In the genomic region with DNA sequence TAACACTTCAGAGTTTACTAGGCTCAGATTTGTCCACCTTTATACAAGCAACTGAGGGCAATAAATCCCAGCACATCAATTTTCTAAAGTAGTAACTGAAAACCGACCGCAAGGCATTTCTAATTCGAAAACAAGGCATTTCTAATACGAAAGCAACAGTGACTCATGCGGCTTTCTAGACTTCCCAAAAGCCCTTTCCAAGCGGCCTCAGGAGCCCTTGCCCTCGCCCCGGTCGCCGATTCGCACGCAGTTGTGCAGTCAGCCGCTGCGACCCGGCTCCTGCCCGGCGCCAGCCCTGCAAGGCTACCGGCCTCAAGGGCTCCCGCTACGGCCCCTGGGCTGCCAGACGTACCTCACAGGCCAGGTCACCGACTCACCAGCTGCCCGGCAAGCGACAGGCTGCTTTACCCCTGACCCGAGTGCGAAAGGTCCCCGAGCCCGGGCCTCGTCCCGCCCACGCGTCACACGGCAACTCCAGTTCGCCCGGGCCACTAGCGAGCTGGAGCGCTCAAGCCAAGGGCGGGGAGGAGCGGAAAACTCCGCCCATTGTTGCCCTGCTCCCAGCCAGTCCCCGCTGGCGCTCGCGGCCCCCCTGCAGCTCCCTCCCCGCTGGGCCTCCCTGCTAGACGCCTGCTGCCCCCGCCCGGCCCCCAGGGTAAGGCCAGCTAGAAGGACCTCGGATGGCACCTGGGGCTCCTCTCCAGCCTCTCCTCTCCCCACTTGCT, we compare ENCODE assay signal across 1 cellular context.
TF ChIP-seq lines count a peak whose summit lies in the region.

No MANE protein-coding gene starts in this region.

TF ChIP-seq in WTC11, 78 proteins besides CTCF, POLR2A, EP300 and RAD21 (continued from another document):
- TF ChIP-seq, protein P1, sequence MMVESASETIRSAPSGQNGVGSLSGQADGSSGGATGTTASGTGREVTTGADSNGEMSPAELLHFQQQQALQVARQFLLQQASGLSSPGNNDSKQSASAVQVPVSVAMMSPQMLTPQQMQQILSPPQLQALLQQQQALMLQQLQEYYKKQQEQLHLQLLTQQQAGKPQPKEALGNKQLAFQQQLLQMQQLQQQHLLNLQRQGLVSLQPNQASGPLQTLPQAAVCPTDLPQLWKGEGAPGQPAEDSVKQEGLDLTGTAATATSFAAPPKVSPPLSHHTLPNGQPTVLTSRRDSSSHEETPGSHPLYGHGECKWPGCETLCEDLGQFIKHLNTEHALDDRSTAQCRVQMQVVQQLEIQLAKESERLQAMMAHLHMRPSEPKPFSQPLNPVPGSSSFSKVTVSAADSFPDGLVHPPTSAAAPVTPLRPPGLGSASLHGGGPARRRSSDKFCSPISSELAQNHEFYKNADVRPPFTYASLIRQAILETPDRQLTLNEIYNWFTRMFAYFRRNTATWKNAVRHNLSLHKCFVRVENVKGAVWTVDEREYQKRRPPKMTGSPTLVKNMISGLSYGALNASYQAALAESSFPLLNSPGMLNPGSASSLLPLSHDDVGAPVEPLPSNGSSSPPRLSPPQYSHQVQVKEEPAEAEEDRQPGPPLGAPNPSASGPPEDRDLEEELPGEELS (CRISPR knock-in tag; IDR thresholded peaks at IDR 0.05) = peak; percentile 73
- TF ChIP-seq TEAD1 (CRISPR knock-in tag; IDR thresholded peaks at IDR 0.05) (no peak), ETV6 (CRISPR knock-in tag; IDR thresholded peaks at IDR 0.05) (peak; percentile 48; the same call in 1 of the 2 replicates), GABPB1 (CRISPR knock-in tag; IDR thresholded peaks at IDR 0.05) (peak; percentile 69; the same call in 1 of the 2 replicates), SMAD3 (CRISPR knock-in tag; IDR thresholded peaks at IDR 0.05; ENCODE audit: borderline replicate concordance) (0 out of 2 replicates have a peak, but pooled peaks have one; percentile 57), HMGA2 (CRISPR knock-in tag; IDR thresholded peaks at IDR 0.05) (no peak), RELA (CRISPR knock-in tag; IDR thresholded peaks at IDR 0.05; ENCODE audit: borderline replicate concordance) (no peak), ZNF423 (CRISPR knock-in tag; IDR thresholded peaks at IDR 0.05) (peak; percentile 98), RORB (CRISPR knock-in tag; IDR thresholded peaks at IDR 0.05) (no peak), ATF1 (CRISPR knock-in tag; IDR thresholded peaks at IDR 0.05) (no peak), ZNF232 (CRISPR knock-in tag; IDR thresholded peaks at IDR 0.05) (no peak), ZNF671 (CRISPR knock-in tag; IDR thresholded peaks at IDR 0.05) (no peak), TEAD4 (CRISPR knock-in tag; IDR thresholded peaks at IDR 0.05) (peak; percentile 55; the same call in 1 of the 2 replicates), NFATC4 (CRISPR knock-in tag; IDR thresholded peaks at IDR 0.05) (no peak), IRF2 (CRISPR knock-in tag; IDR thresholded peaks at IDR 0.05; ENCODE audit: borderline replicate concordance, low read depth) (no peak), FOXJ3 (CRISPR knock-in tag; IDR thresholded peaks at IDR 0.05; ENCODE audit: borderline replicate concordance) (no peak)
- TF ChIP-seq, protein P2, sequence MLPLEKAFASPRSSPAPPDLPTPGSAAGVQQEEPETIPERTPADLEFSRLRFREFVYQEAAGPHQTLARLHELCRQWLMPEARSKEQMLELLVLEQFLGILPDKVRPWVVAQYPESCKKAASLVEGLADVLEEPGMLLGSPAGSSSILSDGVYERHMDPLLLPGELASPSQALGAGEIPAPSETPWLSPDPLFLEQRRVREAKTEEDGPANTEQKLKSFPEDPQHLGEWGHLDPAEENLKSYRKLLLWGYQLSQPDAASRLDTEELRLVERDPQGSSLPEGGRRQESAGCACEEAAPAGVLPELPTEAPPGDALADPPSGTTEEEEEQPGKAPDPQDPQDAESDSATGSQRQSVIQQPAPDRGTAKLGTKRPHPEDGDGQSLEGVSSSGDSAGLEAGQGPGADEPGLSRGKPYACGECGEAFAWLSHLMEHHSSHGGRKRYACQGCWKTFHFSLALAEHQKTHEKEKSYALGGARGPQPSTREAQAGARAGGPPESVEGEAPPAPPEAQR (CRISPR knock-in tag; IDR thresholded peaks at IDR 0.05) = no peak
- TF ChIP-seq, protein P3, sequence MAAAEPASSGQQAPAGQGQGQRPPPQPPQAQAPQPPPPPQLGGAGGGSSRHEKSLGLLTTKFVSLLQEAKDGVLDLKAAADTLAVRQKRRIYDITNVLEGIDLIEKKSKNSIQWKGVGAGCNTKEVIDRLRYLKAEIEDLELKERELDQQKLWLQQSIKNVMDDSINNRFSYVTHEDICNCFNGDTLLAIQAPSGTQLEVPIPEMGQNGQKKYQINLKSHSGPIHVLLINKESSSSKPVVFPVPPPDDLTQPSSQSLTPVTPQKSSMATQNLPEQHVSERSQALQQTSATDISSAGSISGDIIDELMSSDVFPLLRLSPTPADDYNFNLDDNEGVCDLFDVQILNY (CRISPR knock-in tag; IDR thresholded peaks at IDR 0.05) = 0 out of 2 replicates have a peak, but pooled peaks have one; percentile 47
- TF ChIP-seq, protein P4, sequence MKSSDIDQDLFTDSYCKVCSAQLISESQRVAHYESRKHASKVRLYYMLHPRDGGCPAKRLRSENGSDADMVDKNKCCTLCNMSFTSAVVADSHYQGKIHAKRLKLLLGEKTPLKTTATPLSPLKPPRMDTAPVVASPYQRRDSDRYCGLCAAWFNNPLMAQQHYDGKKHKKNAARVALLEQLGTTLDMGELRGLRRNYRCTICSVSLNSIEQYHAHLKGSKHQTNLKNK (CRISPR knock-in tag; IDR thresholded peaks at IDR 0.05) = no peak
- TF ChIP-seq, protein P5, sequence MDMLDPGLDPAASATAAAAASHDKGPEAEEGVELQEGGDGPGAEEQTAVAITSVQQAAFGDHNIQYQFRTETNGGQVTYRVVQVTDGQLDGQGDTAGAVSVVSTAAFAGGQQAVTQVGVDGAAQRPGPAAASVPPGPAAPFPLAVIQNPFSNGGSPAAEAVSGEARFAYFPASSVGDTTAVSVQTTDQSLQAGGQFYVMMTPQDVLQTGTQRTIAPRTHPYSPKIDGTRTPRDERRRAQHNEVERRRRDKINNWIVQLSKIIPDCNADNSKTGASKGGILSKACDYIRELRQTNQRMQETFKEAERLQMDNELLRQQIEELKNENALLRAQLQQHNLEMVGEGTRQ (CRISPR knock-in tag; IDR thresholded peaks at IDR 0.05) = no peak
